ENCODE assay signal across 2 cellular contexts in the genomic region with DNA sequence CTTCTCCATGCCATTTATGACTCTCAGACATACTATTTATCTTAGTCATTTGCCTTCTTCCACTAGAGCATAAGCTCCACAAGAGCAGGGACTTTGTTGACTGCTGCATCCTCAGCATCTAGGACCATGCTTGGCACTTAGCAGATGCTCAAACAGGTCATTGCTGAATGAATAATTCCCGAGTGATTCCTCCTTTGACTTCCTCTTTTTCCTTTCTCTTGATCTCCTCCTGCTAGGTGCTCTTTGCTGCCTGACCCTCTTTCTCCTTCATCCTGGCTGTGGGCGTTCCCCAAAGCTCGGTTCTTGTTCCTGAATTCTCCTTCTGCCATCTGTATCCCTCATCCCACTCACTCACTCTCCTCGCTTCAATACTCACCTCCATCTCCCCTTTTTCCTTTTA.
TF ChIP-seq lines count a peak whose summit lies in the region.

No MANE protein-coding gene starts in this region.

TF ChIP-seq in GM12891, 5 proteins besides CTCF, POLR2A, EP300 and RAD21:
- TF ChIP-seq TAF1 (IDR thresholded peaks at IDR 0.05; ENCODE audit: low read depth, low read length): no peak
- TF ChIP-seq POU2F2 (IDR thresholded peaks at IDR 0.05; ENCODE audit: low read depth, low read length): no peak
- TF ChIP-seq PAX5 (IDR thresholded peaks at IDR 0.05; ENCODE audit: insufficient read depth, low read length, severe bottlenecking): no peak
- no peak for TF ChIP-seq POLR2AphosphoS5 (IDR thresholded peaks at IDR 0.05; ENCODE audit: low read depth, low read length)
- peak; percentile 53; the same call in 1 of the 2 replicates for TF ChIP-seq SPI1 (IDR thresholded peaks at IDR 0.05; ENCODE audit: low read depth, low read length)
TF ChIP-seq in GM12891: peak in this region for 1.

TF ChIP-seq in GM12878, 131 proteins besides CTCF, POLR2A, EP300 and RAD21:
- TF ChIP-seq CHD1 (IDR thresholded peaks at IDR 0.05; ENCODE audit: low read depth, low read length) (no peak), SPI1 (IDR thresholded peaks at IDR 0.05; ENCODE audit: borderline replicate concordance, insufficient read depth, low read depth, low read length) (peak; percentile 36; the same call in 1 of the 2 replicates)
